ENCODE assay signal across 26 cellular contexts in the genomic region with DNA sequence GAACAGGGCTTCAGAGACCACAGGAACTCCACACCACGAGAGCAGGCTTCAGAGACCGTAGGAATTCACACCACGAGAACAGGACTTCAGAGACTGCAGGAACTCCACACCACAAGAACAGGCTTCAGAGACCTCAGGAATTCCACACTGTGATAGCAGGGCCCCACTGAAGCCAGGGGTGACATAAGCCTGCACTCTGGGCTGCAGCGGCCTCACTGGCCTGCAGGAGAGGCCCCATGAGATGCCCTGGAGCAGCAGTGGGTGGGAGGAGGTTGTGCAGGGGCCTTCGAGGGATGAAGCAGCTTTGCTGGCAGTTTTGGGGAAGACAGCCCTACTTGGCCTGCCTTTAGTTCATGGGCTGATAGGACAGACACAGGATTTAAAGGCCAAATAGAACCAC.
"Had no signal": no experiment of that assay in that cellular context is flagged by ENCODE, and none has a peak within 500 bp of the region (broad histone marks: within the 10 kb centered on the region; RNA-seq: fewer than 3 reads in every experiment).

No MANE protein-coding gene starts in this region.

- DNase-seq: activated CD4-positive, alpha-beta T cell treated with anti-CD3 and anti-CD28 coated beads, Interleukin-2, amount 10 ng/mL, durations not matched to agents 24 days and 14 days; activated CD4-positive, alpha-beta T cell treated with anti-CD3 and anti-CD28 coated beads, Interleukin-2, amount 50 U/mL, for 48 hours; activated CD4-positive, CD25-positive, alpha-beta regulatory T cell treated with anti-CD3 and anti-CD28 coated beads, Interleukin-2, amount 50 U/mL, for 72 hours; activated CD8-positive, alpha-beta memory T cell treated with anti-CD3 and anti-CD28 coated beads, Interleukin-2, amount 10 ng/mL, durations not matched to agents 7 days and 5 days; activated gamma-delta T cell; activated naive CD4-positive, alpha-beta T cell treated with anti-CD3 and anti-CD28 coated beads, Interleukin-2, amount 10 ng/mL, durations not matched to agents 7 days and 5 days; activated naive CD8-positive, alpha-beta T cell treated with anti-CD3 and anti-CD28 coated beads for 36 hours; activated T-cell treated with anti-CD3 and anti-CD28 coated beads, Interleukin-2, amount 50 U/mL, for 24 hours; caudate nucleus; IMR-90; KG1; MV-4-11; NCI-H1092 treated with DMSO at 0.1 percent for 48 hours; NCI-H1436; NCI-H1694 treated with DMSO at 0.1 percent for 48 hours; NCI-H2029 treated with DMSO at 0.1 percent for 48 hours; NCI-H345; NCI-H510A; NCI-H526 treated with DMSO at 0.1 percent for 48 hours; Peyer's patch; SHP77; SW 1271 had no signal

- H3K36me3 ChIP-seq: Peyer's patch, SJSA1 had no signal

- ATAC-seq: activated CD8-positive, alpha-beta memory T cell treated with anti-CD3 and anti-CD28 coated beads, Interleukin-2, amount 10 ng/mL, durations not matched to agents 7 days and 5 days; SK-N-SH treated with all-trans-retinoic acid at 6 μM for 48 hours; WTC11 had no signal

- H3K9me3 ChIP-seq: SJSA1 had no signal

- H3K27ac ChIP-seq: Peyer's patch, RWPE1, SJSA1 had no signal

- H3K4me3 ChIP-seq: Peyer's patch, SJSA1 had no signal

- H3K4me1 ChIP-seq: Peyer's patch, SJSA1 had no signal

- H3K27me3 ChIP-seq: Peyer's patch, SJSA1 had no signal
